1 cellular context compared by ENCODE assay signal in genomic region chr9:109107402-109108240, GRCh38.
TF ChIP-seq lines count a peak whose summit lies in the region.

No MANE protein-coding gene starts in this region.

TF ChIP-seq in HEK293, 187 proteins besides CTCF, POLR2A, EP300 and RAD21 (continued from another document):
- TF ChIP-seq, protein P1, sequence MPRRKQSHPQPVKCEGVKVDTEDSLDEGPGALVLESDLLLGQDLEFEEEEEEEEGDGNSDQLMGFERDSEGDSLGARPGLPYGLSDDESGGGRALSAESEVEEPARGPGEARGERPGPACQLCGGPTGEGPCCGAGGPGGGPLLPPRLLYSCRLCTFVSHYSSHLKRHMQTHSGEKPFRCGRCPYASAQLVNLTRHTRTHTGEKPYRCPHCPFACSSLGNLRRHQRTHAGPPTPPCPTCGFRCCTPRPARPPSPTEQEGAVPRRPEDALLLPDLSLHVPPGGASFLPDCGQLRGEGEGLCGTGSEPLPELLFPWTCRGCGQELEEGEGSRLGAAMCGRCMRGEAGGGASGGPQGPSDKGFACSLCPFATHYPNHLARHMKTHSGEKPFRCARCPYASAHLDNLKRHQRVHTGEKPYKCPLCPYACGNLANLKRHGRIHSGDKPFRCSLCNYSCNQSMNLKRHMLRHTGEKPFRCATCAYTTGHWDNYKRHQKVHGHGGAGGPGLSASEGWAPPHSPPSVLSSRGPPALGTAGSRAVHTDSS (tag by site-specific recombination; IDR thresholded peaks at IDR 0.05) = no peak
- TF ChIP-seq ZNF521 (tag by site-specific recombination; IDR thresholded peaks at IDR 0.05) = no peak
- 0 out of 2 replicates have a peak, but pooled peaks have one; percentile 21 for TF ChIP-seq SP7 (tag by site-specific recombination; IDR thresholded peaks at IDR 0.05)
- no peak for TF ChIP-seq ZSCAN18 (tag by site-specific recombination; IDR thresholded peaks at IDR 0.05)
- no peak for TF ChIP-seq AEBP2 (tag by site-specific recombination; IDR thresholded peaks at IDR 0.05; ENCODE audit: borderline replicate concordance)
- no peak for TF ChIP-seq ZNF366 (tag by site-specific recombination; conservative IDR thresholded peaks at IDR 0.05)
- TF ChIP-seq ZNF169 (tag by site-specific recombination; IDR thresholded peaks at IDR 0.05) = no peak
- TF ChIP-seq ZNF629 (tag by site-specific recombination; IDR thresholded peaks at IDR 0.05) = no peak
- no peak for TF ChIP-seq ZNF585B (tag by site-specific recombination; IDR thresholded peaks at IDR 0.05)
- no peak for TF ChIP-seq BCL11B (tag by site-specific recombination; IDR thresholded peaks at IDR 0.05; ENCODE audit: low read depth)
- TF ChIP-seq ZBTB17 (tag by site-specific recombination; IDR thresholded peaks at IDR 0.05) = peak; percentile 11; the same call in 1 of the 2 replicates
- peak; percentile 69; the same call in 1 of the 2 replicates for TF ChIP-seq ZNF664 (tag by site-specific recombination; IDR thresholded peaks at IDR 0.05)
- TF ChIP-seq, protein P2, sequence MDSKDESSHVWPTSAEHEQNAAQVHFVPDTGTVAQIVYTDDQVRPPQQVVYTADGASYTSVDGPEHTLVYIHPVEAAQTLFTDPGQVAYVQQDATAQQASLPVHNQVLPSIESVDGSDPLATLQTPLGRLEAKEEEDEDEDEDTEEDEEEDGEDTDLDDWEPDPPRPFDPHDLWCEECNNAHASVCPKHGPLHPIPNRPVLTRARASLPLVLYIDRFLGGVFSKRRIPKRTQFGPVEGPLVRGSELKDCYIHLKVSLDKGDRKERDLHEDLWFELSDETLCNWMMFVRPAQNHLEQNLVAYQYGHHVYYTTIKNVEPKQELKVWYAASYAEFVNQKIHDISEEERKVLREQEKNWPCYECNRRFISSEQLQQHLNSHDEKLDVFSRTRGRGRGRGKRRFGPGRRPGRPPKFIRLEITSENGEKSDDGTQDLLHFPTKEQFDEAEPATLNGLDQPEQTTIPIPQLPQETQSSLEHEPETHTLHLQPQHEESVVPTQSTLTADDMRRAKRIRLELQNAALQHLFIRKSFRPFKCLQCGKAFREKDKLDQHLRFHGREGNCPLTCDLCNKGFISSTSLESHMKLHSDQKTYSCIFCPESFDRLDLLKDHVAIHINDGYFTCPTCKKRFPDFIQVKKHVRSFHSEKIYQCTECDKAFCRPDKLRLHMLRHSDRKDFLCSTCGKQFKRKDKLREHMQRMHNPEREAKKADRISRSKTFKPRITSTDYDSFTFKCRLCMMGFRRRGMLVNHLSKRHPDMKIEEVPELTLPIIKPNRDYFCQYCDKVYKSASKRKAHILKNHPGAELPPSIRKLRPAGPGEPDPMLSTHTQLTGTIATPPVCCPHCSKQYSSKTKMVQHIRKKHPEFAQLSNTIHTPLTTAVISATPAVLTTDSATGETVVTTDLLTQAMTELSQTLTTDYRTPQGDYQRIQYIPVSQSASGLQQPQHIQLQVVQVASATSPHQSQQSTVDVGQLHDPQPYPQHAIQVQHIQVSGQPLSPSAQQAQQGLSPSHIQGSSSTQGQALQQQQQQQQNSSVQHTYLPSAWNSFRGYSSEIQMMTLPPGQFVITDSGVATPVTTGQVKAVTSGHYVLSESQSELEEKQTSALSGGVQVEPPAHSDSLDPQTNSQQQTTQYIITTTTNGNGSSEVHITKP (tag by site-specific recombination; IDR thresholded peaks at IDR 0.05) = peak; percentile 73
- TF ChIP-seq ZNF335 (tag by site-specific recombination; conservative IDR thresholded peaks at IDR 0.05) = no peak; the same call in 1 of the 2 replicates
- no peak for TF ChIP-seq ZNF529 (tag by site-specific recombination; IDR thresholded peaks at IDR 0.05; ENCODE audit: insufficient replicate concordance)
- TF ChIP-seq ZNF341 (tag by site-specific recombination; IDR thresholded peaks at IDR 0.05; ENCODE audit: low read depth) = no peak
- TF ChIP-seq TRIM28 (IDR thresholded peaks at IDR 0.05; ENCODE audit: borderline replicate concordance, low read length) = no peak
- no peak for TF ChIP-seq ZNF544 (tag by site-specific recombination; IDR thresholded peaks at IDR 0.05)
- no peak for TF ChIP-seq ZNF610 (tag by site-specific recombination; IDR thresholded peaks at IDR 0.05; ENCODE audit: borderline replicate concordance)
- TF ChIP-seq ZNF175 (tag by site-specific recombination; IDR thresholded peaks at IDR 0.05) = no peak
- no peak for TF ChIP-seq ZNF707 (tag by site-specific recombination; IDR thresholded peaks at IDR 0.05)
- TF ChIP-seq ZFHX2 (tag by site-specific recombination; conservative IDR thresholded peaks at IDR 0.05) = no peak
